ENCODE assay signal across 20 cellular contexts in the genomic region with DNA sequence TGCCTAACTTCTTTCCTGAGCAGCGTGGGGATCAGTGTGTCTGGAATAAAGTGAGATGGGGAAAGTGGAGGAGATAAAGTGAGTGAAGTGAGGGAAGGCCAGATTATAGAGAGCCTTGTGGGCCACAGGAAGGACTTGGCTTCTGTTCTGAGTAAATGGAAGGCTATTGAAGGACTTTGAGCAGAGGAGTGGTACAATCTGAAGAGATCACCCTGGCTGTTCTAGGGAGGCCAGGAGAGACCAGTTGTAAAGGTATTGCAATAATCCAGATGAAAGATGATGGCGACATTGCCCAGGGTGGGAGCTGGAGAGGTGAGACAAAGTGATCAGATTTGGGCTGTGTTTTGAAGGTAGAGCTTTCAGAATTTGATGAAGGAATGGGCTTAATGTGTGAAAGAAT. TPM values are rescaled to one million over a fixed set of nuclear protein-coding genes. Genes with fewer than 3 reads are reported as not detected.
DNase-seq lines count a peak whose midpoint lies in the region; ATAC-seq, FAIRE-seq and TF ChIP-seq lines count a peak whose summit lies in the region.
"Had no signal": no experiment of that assay in that cellular context is flagged by ENCODE, and none has a peak within 500 bp of the region (broad histone marks: within the 10 kb centered on the region; RNA-seq: fewer than 3 reads in every experiment).

No MANE protein-coding gene starts in this region.

- in situ Hi-C loops in transverse colon (cut with MboI; ENCODE audit: low pct_ligation_motif_present in 1 of 4, low pct_unique_long_range_greater_than_20kb in 1 of 4, low sequenced_read_pairs in 3 of 4), result no loop called here

- H3K9me3 ChIP-seq in hepatocyte (ENCODE audit: low read depth), result no peaks in the 10 kb centered on the region
- H3K9me3 ChIP-seq in mucosa of descending colon, result no peaks in the 10 kb centered on the region
- H3K9me3 ChIP-seq in transverse colon, result no peaks in the 10 kb centered on the region
- H3K9me3 ChIP-seq: HAP-1 had no signal

- H4K20me1 ChIP-seq in hepatocyte (ENCODE audit: insufficient read depth, poor library complexity, severe bottlenecking), result no peaks in the 10 kb centered on the region

- TF ChIP-seq POLR2A in transverse colon (IDR thresholded peaks at IDR 0.05), result no peak

- WGBS in hepatocyte (ENCODE audit: low lambda C conversion rate, missing lambda C conversion rate), result 94% methylated on average over 2 of the region's 2 CpGs
- WGBS in transverse colon (ENCODE audit: low coverage in 1 of 2), 2 donors, result 76 to 87% methylated on average over 2 of the region's 2 CpGs

- H3K4me1 ChIP-seq in hepatocyte (ENCODE audit: insufficient read depth) (no peaks in the 10 kb centered on the region), mucosa of descending colon (ENCODE audit: low read depth) (peaks cover 11% of the 10 kb centered on the region), transverse colon (peaks cover 0 to 14% (median 4%) of the 10 kb centered on the region in 4 donors)
- H3K4me1 ChIP-seq: HAP-1 had no signal

- H3K9me2 ChIP-seq in hepatocyte (replicated peaks; ENCODE audit: insufficient read depth), result no peaks in the 10 kb centered on the region

- H3K79me2 ChIP-seq in hepatocyte, result no peaks in the 10 kb centered on the region

- intact Hi-C loops in mucosa of descending colon (cut with DNase I, micrococcal nuclease) (no loop called here), transverse colon (cut with DNase I; ENCODE audit: low total_unique reads) (no loop called here)

- no peak overlapping the region for H2AFZ ChIP-seq in hepatocyte

- ATAC-seq in mucosa of descending colon, result peak; percentile 58
- no peak for ATAC-seq in GM19328 (IDR thresholded peaks at IDR 0.05; ENCODE audit: unreplicated experiment)
- ATAC-seq: GM23338 had no signal

- FAIRE-seq in HTR-8/SVneo (lab: Jason Lieb, UNC), result peak; percentile 44
- FAIRE-seq: GM12891, GM18507, H54 had no signal

- no peaks in the 10 kb centered on the region for H3K36me3 ChIP-seq in hepatocyte (replicated peaks; ENCODE audit: insufficient read depth, low read depth)
- no peaks in the 10 kb centered on the region for H3K36me3 ChIP-seq in mucosa of descending colon (ENCODE audit: low read depth)
- no peaks in the 10 kb centered on the region for H3K36me3 ChIP-seq in transverse colon
- H3K36me3 ChIP-seq: HAP-1 had no signal

- H3K27me3 ChIP-seq in hepatocyte, result no peaks in the 10 kb centered on the region
- H3K27me3 ChIP-seq in transverse colon, result no peaks in the 10 kb centered on the region

- H3K4me3 ChIP-seq in hepatocyte (no peak overlapping the region), mucosa of descending colon (no peak overlapping the region), transverse colon (no peak overlapping the region)
- H3K4me3 ChIP-seq: GM23338, HAP-1 had no signal

- no peak for DNase-seq in HTR-8/SVneo (ENCODE audit: insufficient read length, low spot score)
- no peak for DNase-seq in hepatocyte (ENCODE audit: low spot score)
- DNase-seq in mucosa of descending colon, result no peak
- DNase-seq in transverse colon, result no peak
- DNase-seq in HuH-7.5 (ENCODE audit: low spot score), result no peak
- no peak for DNase-seq in NCI-H226
- no peak for DNase-seq in NCI-H187 treated with DMSO at 0.1 percent for 48 hours (lab: John Stamatoyannopoulos, UW)
- DNase-seq: C1 segment of cervical spinal cord; Calu3; CD4-positive, alpha-beta memory T cell; COR-L47; DMS53; DMS79 treated with DMSO at 0.1 percent for 48 hours; GF-D8 had no signal

- H3K27ac ChIP-seq in hepatocyte (peak overlapping the region; percentile 45), transverse colon (peak overlapping the region; percentile 24 to 51 (median 46))

- TF ChIP-seq CTCF in hepatocyte (IDR thresholded peaks at IDR 0.05; ENCODE audit: poor library complexity) (no peak), mucosa of descending colon (IDR thresholded peaks at IDR 0.05) (no peak), transverse colon (IDR thresholded peaks at IDR 0.05) (no peak)

- H3K4me2 ChIP-seq in hepatocyte, result no peak overlapping the region
- H3K4me2 ChIP-seq: GM23338 had no signal

- no peak for TF ChIP-seq EP300 in transverse colon (IDR thresholded peaks at IDR 0.05; ENCODE audit: low read depth)

RNA-seq across cellular contexts. Expression of a gene that starts 46.8 kb away (rescaled TPM):
- total RNA-seq in hepatocyte, result 52.8 and 64.0 TPM in 2 replicates
- polyA plus RNA-seq in hepatocyte, result 32.2 and 39.1 TPM in 2 replicates
- 100 to 1,000 TPM; 106 to 188 (median 166) TPM for total RNA-seq in mucosa of descending colon
- 100 to 1,000 TPM; 100 to 188 (median 135) TPM for total RNA-seq in transverse colon
